ENCODE assay signal across 1 cellular context in genomic region chr5:139065296-139065695, GRCh38.
TF ChIP-seq lines count a peak whose summit lies in the region.

No MANE protein-coding gene starts in this region.

TF ChIP-seq in H1, 55 proteins besides CTCF, POLR2A, EP300 and RAD21:
- TF ChIP-seq TAF1 (IDR thresholded peaks at IDR 0.05; ENCODE audit: low read depth, low read length) (no peak), CHD2 (IDR thresholded peaks at IDR 0.05; ENCODE audit: low read length) (no peak), CBX5 (IDR thresholded peaks at IDR 0.05; ENCODE audit: low read depth, low read length) (no peak), JUND (IDR thresholded peaks at IDR 0.05; ENCODE audit: low read length) (no peak), YY1 (IDR thresholded peaks at IDR 0.05; ENCODE audit: low read depth, low read length) (no peak), TBP (IDR thresholded peaks at IDR 0.05; ENCODE audit: low read depth, low read length) (no peak)
- TF ChIP-seq, protein P1, sequence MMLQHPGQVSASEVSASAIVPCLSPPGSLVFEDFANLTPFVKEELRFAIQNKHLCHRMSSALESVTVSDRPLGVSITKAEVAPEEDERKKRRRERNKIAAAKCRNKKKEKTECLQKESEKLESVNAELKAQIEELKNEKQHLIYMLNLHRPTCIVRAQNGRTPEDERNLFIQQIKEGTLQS (IDR thresholded peaks at IDR 0.05; ENCODE audit: insufficient read depth, low read depth, low read length), result no peak
- TF ChIP-seq, protein P2, sequence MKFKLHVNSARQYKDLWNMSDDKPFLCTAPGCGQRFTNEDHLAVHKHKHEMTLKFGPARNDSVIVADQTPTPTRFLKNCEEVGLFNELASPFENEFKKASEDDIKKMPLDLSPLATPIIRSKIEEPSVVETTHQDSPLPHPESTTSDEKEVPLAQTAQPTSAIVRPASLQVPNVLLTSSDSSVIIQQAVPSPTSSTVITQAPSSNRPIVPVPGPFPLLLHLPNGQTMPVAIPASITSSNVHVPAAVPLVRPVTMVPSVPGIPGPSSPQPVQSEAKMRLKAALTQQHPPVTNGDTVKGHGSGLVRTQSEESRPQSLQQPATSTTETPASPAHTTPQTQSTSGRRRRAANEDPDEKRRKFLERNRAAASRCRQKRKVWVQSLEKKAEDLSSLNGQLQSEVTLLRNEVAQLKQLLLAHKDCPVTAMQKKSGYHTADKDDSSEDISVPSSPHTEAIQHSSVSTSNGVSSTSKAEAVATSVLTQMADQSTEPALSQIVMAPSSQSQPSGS (IDR thresholded peaks at IDR 0.05; ENCODE audit: low read length), result no peak
